8 cellular contexts compared by ENCODE assay signal in the genomic region with DNA sequence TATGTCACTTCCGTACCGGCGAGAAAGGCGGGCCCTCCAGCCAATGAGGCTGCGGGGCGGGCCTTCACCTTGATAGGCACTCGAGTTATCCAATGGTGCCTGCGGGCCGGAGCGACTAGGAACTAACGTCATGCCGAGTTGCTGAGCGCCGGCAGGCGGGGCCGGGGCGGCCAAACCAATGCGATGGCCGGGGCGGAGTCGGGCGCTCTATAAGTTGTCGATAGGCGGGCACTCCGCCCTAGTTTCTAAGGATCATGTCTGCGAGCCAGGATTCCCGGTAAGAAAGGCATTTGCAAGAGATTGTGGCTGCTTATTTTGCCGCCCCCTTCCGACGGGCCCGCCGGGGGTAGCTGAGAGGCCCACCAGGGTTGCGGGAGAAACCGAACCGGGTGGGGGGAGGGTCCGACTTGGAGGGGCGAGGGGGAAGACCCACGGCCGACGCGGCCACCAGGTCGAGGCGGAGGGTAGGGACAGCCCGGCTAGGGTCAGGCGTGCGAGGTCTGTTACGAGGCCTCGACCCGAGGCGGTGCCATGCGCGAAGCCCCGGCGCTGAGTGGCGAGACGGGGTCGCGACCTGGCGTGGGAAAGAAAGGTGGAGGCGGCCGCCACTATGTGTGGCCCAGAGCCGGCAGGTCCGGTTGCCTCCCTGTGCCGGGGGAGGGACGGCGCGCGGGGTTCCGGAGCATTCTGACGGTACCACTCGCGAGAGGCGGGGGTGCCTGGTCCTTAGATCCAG. TPM values are rescaled to one million over a fixed set of nuclear protein-coding genes. Genes with fewer than 3 reads are reported as not detected.
DNase-seq lines count a peak whose midpoint lies in the region; ATAC-seq and TF ChIP-seq lines count a peak whose summit lies in the region.

No MANE protein-coding gene starts in this region.

- TF ChIP-seq CTCF in GM12875 (IDR thresholded peaks at IDR 0.05; ENCODE audit: borderline replicate concordance, insufficient read depth, low read depth, low read length) (no peak), ascending aorta (IDR thresholded peaks at IDR 0.05) (no peak)

- WGBS in right cardiac atrium, result under 1% methylated on average over 73 of the region's 73 CpGs

- H3K4me1 ChIP-seq in ascending aorta (peaks cover 0 to 15% of the 10 kb centered on the region in 2 donors), right cardiac atrium (ENCODE audit: control insufficient read depth, insufficient read depth, low read length) (peaks cover 7% of the 10 kb centered on the region)

- DNase-seq in NCI-H187 treated with DMSO at 0.1 percent for 48 hours (lab: John Stamatoyannopoulos, UW), result peak; percentile 76
- peak; percentile 99 for DNase-seq in T-helper 9 cell
- DNase-seq in ascending aorta (ENCODE audit: low spot score in 2 of 2), result peak; percentile 99 to 100
- DNase-seq in right cardiac atrium, result peak; percentile 99 to 100 (median 100)
- peak; percentile 99 for DNase-seq in pulmonary artery endothelial cell (ENCODE audit: low read depth, low spot score)
- DNase-seq in NCI-H226, result no peak

- H3K36me3 ChIP-seq in ascending aorta, result peaks cover 55 to 58% of the 10 kb centered on the region in 2 donors

- H3K9me3 ChIP-seq in ascending aorta, result no peaks in the 10 kb centered on the region
- H3K9me3 ChIP-seq in right cardiac atrium (ENCODE audit: control insufficient read depth, low read length), result no peaks in the 10 kb centered on the region

- H3K27me3 ChIP-seq in ascending aorta (no peaks in the 10 kb centered on the region), right cardiac atrium (ENCODE audit: control insufficient read depth, insufficient read depth) (no peaks in the 10 kb centered on the region)

- peak; percentile 88 for ATAC-seq in HG02870 (IDR thresholded peaks at IDR 0.05; ENCODE audit: unreplicated experiment)
- peak; percentile 93 to 96 for ATAC-seq in right cardiac atrium

- H3K27ac ChIP-seq in ascending aorta (peak overlapping the region; percentile 93 to 99), right cardiac atrium (ENCODE audit: low read length) (peak overlapping the region; percentile 94)

- H3K4me3 ChIP-seq in GM12875 (ENCODE audit: low read depth, low read length) (peak overlapping the region; percentile 99), ascending aorta (peak overlapping the region; percentile 78 to 94), right cardiac atrium (ENCODE audit: low read length) (peak overlapping the region; percentile 85)

- intact Hi-C loops in ascending aorta (cut with DNase I) (loop anchor here (1.0 to 5.0 kb wide), 8 partner anchors 11 to 320 kb away; partner anchors contain the start of genes CTDNEP1, ELP5, FXR2 and MPDU1), right cardiac atrium (cut with DNase I) (no loop called here)

RNA-seq across cellular contexts. Expression of gene CD68, which starts 6.7 kb away (rescaled TPM):
- 151 TPM for total RNA-seq in ascending aorta
- total RNA-seq in right cardiac atrium, result 10 to 100 TPM; 34.6 to 45.6 (median 44.1) TPM
- 19.4 TPM for polyA plus RNA-seq in right cardiac atrium
- total RNA-seq in pulmonary artery endothelial cell, result 2.0 and 3.6 TPM in 2 replicates

RNA-seq across cellular contexts. Expression of gene MPDU1, which starts 10.9 kb away (rescaled TPM):
- total RNA-seq in ascending aorta (157 TPM), right cardiac atrium (10 to 100 TPM; 19.3 to 32.7 (median 29.4) TPM), pulmonary artery endothelial cell (72.5 and 100 TPM in 2 replicates)
- polyA plus RNA-seq in right cardiac atrium, result 43.7 TPM

RNA-seq across cellular contexts. Expression of gene SENP3, which starts 11.0 kb away (rescaled TPM):
- 92.0 TPM for total RNA-seq in ascending aorta
- total RNA-seq in right cardiac atrium, result 10 to 100 TPM; 27.2 to 37.2 (median 34.2) TPM
- 45.2 TPM for polyA plus RNA-seq in right cardiac atrium
- 95.6 and 108 TPM in 2 replicates for total RNA-seq in pulmonary artery endothelial cell

RNA-seq across cellular contexts. Expression of gene TNFSF13, which starts 14.2 kb away (rescaled TPM):
- 17.5 TPM for total RNA-seq in ascending aorta
- 10 to 100 TPM; 14.6 to 19.9 (median 15.7) TPM for total RNA-seq in right cardiac atrium
- polyA plus RNA-seq in right cardiac atrium, result 15.3 TPM
- total RNA-seq in pulmonary artery endothelial cell, result 1.1 and 1.3 TPM in 2 replicates

RNA-seq across cellular contexts. Expression of gene SOX15, which starts 17.1 kb away (rescaled TPM):
- total RNA-seq in ascending aorta (not detected), right cardiac atrium (1 to 10 TPM; 5.4 to 6.2 (median 5.9) TPM), pulmonary artery endothelial cell (0.07 TPM in 1 of 2 replicates, not detected in the other)
- polyA plus RNA-seq in right cardiac atrium, result 7.0 TPM
